Comparison of ENCODE assay signal across 8 cellular contexts in genomic region chr20:63658749-63659187, GRCh38. TPM values are rescaled to one million over a fixed set of nuclear protein-coding genes. Genes with fewer than 3 reads are reported as not detected.
DNase-seq lines count a peak whose midpoint lies in the region; ATAC-seq lines count a peak whose summit lies in the region.

No MANE protein-coding gene starts in this region.

- no peaks in the 10 kb centered on the region for H3K9me3 Mint-ChIP-seq in activated T-cell treated with anti-CD3 and anti-CD28 coated beads, Interleukin-2, amount 50 U/mL, for 24 hours
- no peaks in the 10 kb centered on the region for H3K9me3 Mint-ChIP-seq in activated naive CD8-positive, alpha-beta T cell treated with anti-CD3 and anti-CD28 coated beads, Interleukin-2, amount 10 ng/mL, durations not matched to agents 7 days and 5 days
- no peaks in the 10 kb centered on the region for H3K9me3 Mint-ChIP-seq in stimulated activated memory B cell treated with anti-CD40 and anti-IgM and Interleukin-4, amounts not matched to agents 10 μg/mL and 1 μg/mL and 100 μg/mL, for 72 hours

- peaks cover 58% of the 10 kb centered on the region for H3K36me3 Mint-ChIP-seq in activated T-cell treated with anti-CD3 and anti-CD28 coated beads, Interleukin-2, amount 50 U/mL, for 24 hours (ENCODE audit: low read depth)
- H3K36me3 Mint-ChIP-seq in activated naive CD8-positive, alpha-beta T cell treated with anti-CD3 and anti-CD28 coated beads, Interleukin-2, amount 10 ng/mL, durations not matched to agents 7 days and 5 days: peaks cover 1% of the 10 kb centered on the region
- peaks cover 7% of the 10 kb centered on the region for H3K36me3 Mint-ChIP-seq in stimulated activated memory B cell treated with anti-CD40 and anti-IgM and Interleukin-4, amounts not matched to agents 10 μg/mL and 1 μg/mL and 100 μg/mL, for 72 hours

- ATAC-seq in HG03442 (IDR thresholded peaks at IDR 0.05; ENCODE audit: unreplicated experiment) (peak; percentile 12), HG03108 (IDR thresholded peaks at IDR 0.05; ENCODE audit: unreplicated experiment) (no peak)
- peak; percentile 30 for ATAC-seq in activated naive CD8-positive, alpha-beta T cell treated with anti-CD3 and anti-CD28 coated beads, Interleukin-2, amount 10 ng/mL, durations not matched to agents 7 days and 5 days (ENCODE audit: low read depth)
- ATAC-seq in stimulated activated memory B cell treated with anti-CD40 and anti-IgM and Interleukin-4, amounts not matched to agents 10 μg/mL and 1 μg/mL and 100 μg/mL, for 72 hours: peak; percentile 56

- H3K4me1 Mint-ChIP-seq in activated T-cell treated with anti-CD3 and anti-CD28 coated beads, Interleukin-2, amount 50 U/mL, for 24 hours (ENCODE audit: low read depth): peaks cover 42% of the 10 kb centered on the region
- H3K4me1 Mint-ChIP-seq in activated naive CD8-positive, alpha-beta T cell treated with anti-CD3 and anti-CD28 coated beads, Interleukin-2, amount 10 ng/mL, durations not matched to agents 7 days and 5 days: peaks cover 17% of the 10 kb centered on the region
- peaks cover 30% of the 10 kb centered on the region for H3K4me1 Mint-ChIP-seq in stimulated activated memory B cell treated with anti-CD40 and anti-IgM and Interleukin-4, amounts not matched to agents 10 μg/mL and 1 μg/mL and 100 μg/mL, for 72 hours

- H3K27ac Mint-ChIP-seq in activated T-cell treated with anti-CD3 and anti-CD28 coated beads, Interleukin-2, amount 50 U/mL, for 24 hours: peak overlapping the region; percentile 99
- H3K27ac Mint-ChIP-seq in activated naive CD8-positive, alpha-beta T cell treated with anti-CD3 and anti-CD28 coated beads, Interleukin-2, amount 10 ng/mL, durations not matched to agents 7 days and 5 days: peak overlapping the region; percentile 92
- H3K27ac Mint-ChIP-seq in stimulated activated memory B cell treated with anti-CD40 and anti-IgM and Interleukin-4, amounts not matched to agents 10 μg/mL and 1 μg/mL and 100 μg/mL, for 72 hours: peak overlapping the region; percentile 86

- no peak for DNase-seq in activated T-cell treated with anti-CD3 and anti-CD28 coated beads, Interleukin-2, amount 50 U/mL, for 24 hours
- DNase-seq in activated T-cell treated with anti-CD3 and anti-CD28 coated beads for 4 hours: no peak
- no peak for DNase-seq in activated naive CD8-positive, alpha-beta T cell treated with anti-CD3 and anti-CD28 coated beads, Interleukin-2, amount 10 ng/mL, durations not matched to agents 7 days and 5 days
- no peak for DNase-seq in medulla oblongata (ENCODE audit: extremely low spot score)

- H3K27me3 Mint-ChIP-seq in activated T-cell treated with anti-CD3 and anti-CD28 coated beads, Interleukin-2, amount 50 U/mL, for 24 hours: no peaks in the 10 kb centered on the region
- no peaks in the 10 kb centered on the region for H3K27me3 Mint-ChIP-seq in activated naive CD8-positive, alpha-beta T cell treated with anti-CD3 and anti-CD28 coated beads, Interleukin-2, amount 10 ng/mL, durations not matched to agents 7 days and 5 days
- peaks cover 25% of the 10 kb centered on the region for H3K27me3 Mint-ChIP-seq in stimulated activated memory B cell treated with anti-CD40 and anti-IgM and Interleukin-4, amounts not matched to agents 10 μg/mL and 1 μg/mL and 100 μg/mL, for 72 hours

- POLR2A ChIA-PET in activated naive CD8-positive, alpha-beta T cell treated with anti-CD3 and anti-CD28 coated beads, Interleukin-2, amount 10 ng/mL, durations not matched to agents 7 days and 5 days (lab: Charles Lee): interaction anchor here (0.6 to 2.0 kb wide), 21 partner anchors 17 to 419 kb away, joined by 3 to 16 read pairs (median 5); partner anchors contain the start of genes ARFRP1, GMEB2, HELZ2 and PPDPF

- peak overlapping the region; percentile 95 for H3K4me3 ChIP-seq in iPS-11a (ENCODE audit: low read depth, low read length)

- H3K4me3 Mint-ChIP-seq in activated T-cell treated with anti-CD3 and anti-CD28 coated beads, Interleukin-2, amount 50 U/mL, for 24 hours: peak overlapping the region; percentile 97
- H3K4me3 Mint-ChIP-seq in activated naive CD8-positive, alpha-beta T cell treated with anti-CD3 and anti-CD28 coated beads, Interleukin-2, amount 10 ng/mL, durations not matched to agents 7 days and 5 days: peak overlapping the region; percentile 95
- H3K4me3 Mint-ChIP-seq in stimulated activated memory B cell treated with anti-CD40 and anti-IgM and Interleukin-4, amounts not matched to agents 10 μg/mL and 1 μg/mL and 100 μg/mL, for 72 hours: peak overlapping the region; percentile 94

RNA-seq across cellular contexts. Expression of gene RTEL1, which starts 0.7 kb away (rescaled TPM):
- total RNA-seq in activated naive CD8-positive, alpha-beta T cell treated with anti-CD3 and anti-CD28 coated beads, Interleukin-2, amount 10 ng/mL, durations not matched to agents 7 days and 5 days: 10 to 100 TPM; 41.3 to 41.5 TPM

RNA-seq across cellular contexts. Expression of gene STMN3, which starts 5.5 kb away (rescaled TPM):
- total RNA-seq in activated naive CD8-positive, alpha-beta T cell treated with anti-CD3 and anti-CD28 coated beads, Interleukin-2, amount 10 ng/mL, durations not matched to agents 7 days and 5 days: 10 to 100 TPM; 42.1 to 45.6 TPM

RNA-seq across cellular contexts. Expression of gene GMEB2, which starts 31.9 kb away (rescaled TPM):
- total RNA-seq in activated naive CD8-positive, alpha-beta T cell treated with anti-CD3 and anti-CD28 coated beads, Interleukin-2, amount 10 ng/mL, durations not matched to agents 7 days and 5 days: 10 to 100 TPM; 20.5 to 21.6 TPM

RNA-seq across cellular contexts. Expression of gene TNFRSF6B, which starts 37.7 kb away (rescaled TPM):
- total RNA-seq in activated naive CD8-positive, alpha-beta T cell treated with anti-CD3 and anti-CD28 coated beads, Interleukin-2, amount 10 ng/mL, durations not matched to agents 7 days and 5 days: not detected

RNA-seq across cellular contexts. Expression of gene ARFRP1, which starts 49.0 kb away (rescaled TPM):
- total RNA-seq in activated naive CD8-positive, alpha-beta T cell treated with anti-CD3 and anti-CD28 coated beads, Interleukin-2, amount 10 ng/mL, durations not matched to agents 7 days and 5 days: 10 to 100 TPM; 68.8 to 73.1 TPM
